In the genomic region with DNA sequence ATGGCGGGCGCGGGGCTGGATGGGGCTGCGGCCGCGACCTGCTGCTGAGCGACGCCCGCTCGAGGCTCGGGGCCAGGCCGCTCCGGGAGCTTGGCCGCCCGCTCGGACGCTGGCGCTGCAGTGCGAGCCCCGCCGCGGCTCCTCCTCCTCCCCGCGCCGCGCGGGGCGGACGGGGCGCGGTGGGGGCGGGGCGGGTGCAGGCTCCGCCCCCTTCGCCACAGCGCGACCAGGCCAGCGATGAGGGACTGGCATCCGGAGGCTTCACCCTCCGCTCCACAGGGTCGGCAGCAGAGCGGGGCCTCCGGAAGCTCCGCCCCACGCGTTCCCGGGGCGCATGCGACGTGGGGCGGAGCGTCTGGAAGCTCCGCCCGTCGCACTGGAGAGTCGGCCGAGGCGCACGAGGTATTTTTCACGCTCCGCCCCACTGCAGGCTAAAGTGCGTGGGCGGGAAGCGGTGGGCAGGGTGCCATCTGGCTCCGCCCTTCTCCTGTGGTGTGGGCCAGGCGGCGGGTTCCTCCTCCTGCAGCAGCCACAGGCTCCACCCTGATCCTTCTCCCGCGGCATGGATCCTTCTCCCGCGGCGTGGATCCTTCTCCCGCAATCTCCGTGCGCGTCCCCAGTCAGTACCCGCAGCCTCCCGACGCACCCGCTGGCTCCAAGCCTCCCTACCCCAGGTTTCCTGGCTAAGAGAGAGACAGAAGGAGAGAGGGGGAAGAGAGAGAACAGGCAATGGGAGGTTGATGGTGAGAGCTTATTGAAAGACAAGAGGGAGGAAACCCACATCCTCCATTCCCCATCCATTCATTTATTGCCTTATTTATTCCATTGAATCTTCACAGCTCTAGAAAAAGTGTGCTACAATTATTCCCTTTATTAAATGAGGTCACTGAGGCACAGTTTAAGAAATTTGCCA, we compare ENCODE assay signal across 8 cellular contexts.
DNase-seq lines count a peak whose midpoint lies in the region; TF ChIP-seq lines count a peak whose summit lies in the region.
"Not testable (repeated sequence)": the region's sequence is repeated elsewhere in the genome, so short reads cannot be mapped to it uniquely, and the experiment has no call there.

No MANE protein-coding gene starts in this region.

- intact Hi-C loops in vagina (cut with DNase I) = not testable (repeated sequence)

- H3K9me3 Mint-ChIP-seq in chondrocyte (ENCODE audit: low read depth) = not testable (repeated sequence)

- peak overlapping the region; percentile 69 for H3K9ac ChIP-seq in HUES64 (ENCODE audit: low read depth, low read length)

- H3K4me1 ChIP-seq in HUES64 (ENCODE audit: insufficient read depth, low read length); vagina: not testable (repeated sequence)

- DNase-seq in GM12865 (ENCODE audit: low read depth) (peak; percentile 97), NOMO-1 treated with DMSO at 0.1 percent for 48 hours (lab: John Stamatoyannopoulos, UW; ENCODE audit: unreplicated experiment) (peak; percentile 84), chondrocyte (ENCODE audit: low spot score) (peak; percentile 96), inferior parietal cortex (ENCODE audit: extremely low spot score) (peak; percentile 70), skeletal muscle cell (ENCODE audit: low read depth) (peak; percentile 81)
- peak; percentile 84 to 89 for DNase-seq in activated CD4-positive, alpha-beta T cell treated with anti-CD3 and anti-CD28 coated beads, Interleukin-2, amount 50 U/mL, for 48 hours
- DNase-seq in vagina (ENCODE audit: extremely low spot score in 2 of 2) = not testable (repeated sequence)

- peak overlapping the region; percentile 65; the same call in 1 of the 2 replicates for H3K27ac ChIP-seq in HUES64 (ENCODE audit: low read depth, low read length)
- not testable (repeated sequence) for H3K27ac ChIP-seq in vagina

- not testable (repeated sequence) for H3K4me1 Mint-ChIP-seq in chondrocyte (ENCODE audit: low read depth)

- H3K9me3 ChIP-seq in HUES64 (ENCODE audit: insufficient read depth, low read depth, low read length); vagina: not testable (repeated sequence)

- not testable (repeated sequence) for H3K36me3 ChIP-seq in HUES64 (ENCODE audit: insufficient read depth, low read length); vagina

- H3K27me3 ChIP-seq in HUES64 (ENCODE audit: insufficient read depth, low read length); vagina: not testable (repeated sequence)

- H3K4me3 Mint-ChIP-seq in chondrocyte (ENCODE audit: unreplicated experiment) = peak overlapping the region; percentile 68

- not testable (repeated sequence) for TF ChIP-seq CTCF in GM12865 (IDR thresholded peaks at IDR 0.05; ENCODE audit: insufficient read depth, low read depth, low read length, missing control alignments); chondrocyte (IDR thresholded peaks at IDR 0.05); vagina (IDR thresholded peaks at IDR 0.05)

- not testable (repeated sequence) for H3K27me3 Mint-ChIP-seq in chondrocyte (ENCODE audit: low read depth)

- TF ChIP-seq POLR2A in vagina (IDR thresholded peaks at IDR 0.05) = peak in 1 of 2 donors; percentile 81

- peak overlapping the region; percentile 49 for H3K27ac Mint-ChIP-seq in chondrocyte (ENCODE audit: unreplicated experiment)

- H3K4me3 ChIP-seq in GM12865 (ENCODE audit: low read depth, low read length) (peak overlapping the region; percentile 41), HUES64 (ENCODE audit: low read length) (peak overlapping the region; percentile 62), skeletal muscle cell (ENCODE audit: low read depth, low read length) (peak overlapping the region; percentile 36), vagina (peak overlapping the region; percentile 28 to 67)

- WGBS in HUES64 = under 1% methylated on average over 64 of the region's 80 CpGs

- not testable (repeated sequence) for H3K36me3 Mint-ChIP-seq in chondrocyte (ENCODE audit: low read depth)
